8 cellular contexts compared by ENCODE assay signal in the genomic region with DNA sequence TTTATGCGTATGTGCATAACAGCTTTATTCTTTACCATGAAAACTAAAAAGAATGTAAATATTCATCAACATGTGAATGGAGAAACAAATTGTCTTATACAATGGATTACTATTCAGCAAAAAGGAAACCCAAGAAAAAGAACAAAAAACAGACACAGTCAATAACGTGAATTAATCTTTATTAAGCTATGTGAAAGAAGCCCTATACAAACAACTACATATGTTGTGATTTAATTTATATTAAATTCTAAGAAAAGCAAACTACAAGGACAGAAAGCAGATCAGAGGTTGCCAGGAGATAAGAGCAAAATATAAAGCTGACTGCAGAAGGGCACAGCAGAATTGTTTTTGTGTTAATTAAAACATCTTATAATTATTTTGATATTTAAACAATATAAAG.
"Had no signal": no experiment of that assay in that cellular context is flagged by ENCODE, and none has a peak within 500 bp of the region (broad histone marks: within the 10 kb centered on the region; RNA-seq: fewer than 3 reads in every experiment).

No MANE protein-coding gene starts in this region.

- H3K9me3 ChIP-seq: HAP-1 had no signal

- H3K36me3 ChIP-seq: HAP-1 had no signal

- DNase-seq: GOT3, IMR-90, KG1 had no signal

- H3K4me3 ChIP-seq: HAP-1, K562 had no signal

- ATAC-seq: HCT116, K562 had no signal

- FAIRE-seq: H54, HTR-8/SVneo, K562 had no signal
